9 cellular contexts compared by ENCODE assay signal in genomic region chrX:49291615-49292337, GRCh38. TPM values are rescaled to one million over a fixed set of nuclear protein-coding genes. Genes with fewer than 3 reads are reported as not detected.
DNase-seq lines count a peak whose midpoint lies in the region; ATAC-seq and TF ChIP-seq lines count a peak whose summit lies in the region.
"Had no signal": no experiment of that assay in that cellular context is flagged by ENCODE, and none has a peak within 500 bp of the region (broad histone marks: within the 10 kb centered on the region; RNA-seq: fewer than 3 reads in every experiment).

No MANE protein-coding gene starts in this region.

- CTCF ChIA-PET in activated CD8-positive, alpha-beta T cell treated with anti-CD3 and anti-CD28 coated beads for 36 hours (lab: Charles Lee): interaction anchor here (0.8 to 2.8 kb wide), 10 partner anchors 10 to 438 kb away, joined by 3 to 21 read pairs (median 5); partner anchors contain the start of gene FOXP3

- TF ChIP-seq CTCF in activated CD8-positive, alpha-beta T cell treated with anti-CD3 and anti-CD28 coated beads for 36 hours (IDR thresholded peaks at IDR 0.05): peak; percentile 71
- peak; percentile 62 for TF ChIP-seq CTCF in epithelial cell of esophagus (IDR thresholded peaks at IDR 0.05; ENCODE audit: insufficient read depth, low read depth, low read length, missing control alignments)

- no peaks in the 10 kb centered on the region for H3K27me3 Mint-ChIP-seq in CD4-positive, CD25-positive, alpha-beta regulatory T cell
- no peaks in the 10 kb centered on the region for H3K27me3 Mint-ChIP-seq in activated CD8-positive, alpha-beta T cell treated with anti-CD3 and anti-CD28 coated beads for 36 hours
- no peaks in the 10 kb centered on the region for H3K27me3 Mint-ChIP-seq in naive thymus-derived CD8-positive, alpha-beta T cell

- peaks cover 32% of the 10 kb centered on the region for H3K4me1 ChIP-seq in CD4-positive, CD25-positive, alpha-beta regulatory T cell (ENCODE audit: control insufficient read depth, insufficient read depth, low read length, poor library complexity, severe bottlenecking)

- H3K9me3 Mint-ChIP-seq in CD4-positive, CD25-positive, alpha-beta regulatory T cell: no peaks in the 10 kb centered on the region
- H3K9me3 Mint-ChIP-seq in activated CD8-positive, alpha-beta T cell treated with anti-CD3 and anti-CD28 coated beads for 36 hours: no peaks in the 10 kb centered on the region
- no peaks in the 10 kb centered on the region for H3K9me3 Mint-ChIP-seq in naive thymus-derived CD8-positive, alpha-beta T cell
- H3K9me3 Mint-ChIP-seq: IgD-negative memory B cell had no signal

- peak overlapping the region; percentile 14 for H3K27ac ChIP-seq in CD4-positive, CD25-positive, alpha-beta regulatory T cell (ENCODE audit: insufficient read depth, low read length, poor library complexity, severe bottlenecking)
- H3K27ac ChIP-seq in substantia nigra (ENCODE audit: low read depth, low read length, poor library complexity, severe bottlenecking): no peak overlapping the region

- peak overlapping the region; percentile 79 to 93 (median 92) for H3K27ac Mint-ChIP-seq in CD4-positive, CD25-positive, alpha-beta regulatory T cell
- H3K27ac Mint-ChIP-seq in activated CD8-positive, alpha-beta T cell treated with anti-CD3 and anti-CD28 coated beads for 36 hours: peak overlapping the region; percentile 69
- peak overlapping the region in 9 of 10 donors; percentile 39 to 92 (median 78) for H3K27ac Mint-ChIP-seq in naive thymus-derived CD8-positive, alpha-beta T cell

- intact Hi-C loops in activated CD8-positive, alpha-beta T cell treated with anti-CD3 and anti-CD28 coated beads for 36 hours (cut with micrococcal nuclease): no loop called here

- ATAC-seq in CD4-positive, CD25-positive, alpha-beta regulatory T cell (ENCODE audit: low read depth in 2 of 2): peak; percentile 73 to 77
- ATAC-seq in GM21515 (IDR thresholded peaks at IDR 0.05; ENCODE audit: unreplicated experiment) (peak; percentile 55), GM18517 (IDR thresholded peaks at IDR 0.05; ENCODE audit: unreplicated experiment) (no peak)
- ATAC-seq in activated CD8-positive, alpha-beta T cell treated with anti-CD3 and anti-CD28 coated beads for 36 hours: peak; percentile 95
- peak; percentile 82 to 89 for ATAC-seq in naive thymus-derived CD8-positive, alpha-beta T cell

- H3K4me3 Mint-ChIP-seq in CD4-positive, CD25-positive, alpha-beta regulatory T cell: peak overlapping the region; percentile 54 to 73 (median 65)
- no peak overlapping the region for H3K4me3 Mint-ChIP-seq in activated CD8-positive, alpha-beta T cell treated with anti-CD3 and anti-CD28 coated beads for 36 hours
- peak overlapping the region in 7 of 10 donors; percentile 5 to 76 (median 50) for H3K4me3 Mint-ChIP-seq in naive thymus-derived CD8-positive, alpha-beta T cell
- H3K4me3 Mint-ChIP-seq: IgD-negative memory B cell had no signal

- no peaks in the 10 kb centered on the region for H3K9me3 ChIP-seq in CD4-positive, CD25-positive, alpha-beta regulatory T cell (ENCODE audit: control insufficient read depth in 2 of 2, low read length in 2 of 2)

- H3K36me3 Mint-ChIP-seq in CD4-positive, CD25-positive, alpha-beta regulatory T cell: no peaks in the 10 kb centered on the region
- no peaks in the 10 kb centered on the region for H3K36me3 Mint-ChIP-seq in activated CD8-positive, alpha-beta T cell treated with anti-CD3 and anti-CD28 coated beads for 36 hours (ENCODE audit: low read depth)
- peaks cover 0 to 2% (median 0%) of the 10 kb centered on the region in 3 donors for H3K36me3 Mint-ChIP-seq in naive thymus-derived CD8-positive, alpha-beta T cell
- H3K36me3 Mint-ChIP-seq: IgD-negative memory B cell had no signal

- H3K27me3 ChIP-seq in CD4-positive, CD25-positive, alpha-beta regulatory T cell (ENCODE audit: control insufficient read depth, insufficient read depth, low read length): no peaks in the 10 kb centered on the region

- H3K4me1 Mint-ChIP-seq in CD4-positive, CD25-positive, alpha-beta regulatory T cell: peaks cover 9 to 75% (median 22%) of the 10 kb centered on the region in 4 donors
- H3K4me1 Mint-ChIP-seq in activated CD8-positive, alpha-beta T cell treated with anti-CD3 and anti-CD28 coated beads for 36 hours (ENCODE audit: low read depth): peaks cover 23% of the 10 kb centered on the region
- peaks cover 24 to 50% (median 38%) of the 10 kb centered on the region in 4 donors for H3K4me1 Mint-ChIP-seq in naive thymus-derived CD8-positive, alpha-beta T cell

- peak; percentile 42 to 71 (median 54) for DNase-seq in CD4-positive, CD25-positive, alpha-beta regulatory T cell
- peak; percentile 23 to 73 for DNase-seq in NCI-H524 (lab: John Stamatoyannopoulos, UW)
- peak; percentile 87 for DNase-seq in activated CD8-positive, alpha-beta T cell treated with anti-CD3 and anti-CD28 coated beads for 36 hours
- peak; percentile 56 for DNase-seq in epithelial cell of esophagus (ENCODE audit: low read depth)
- DNase-seq in naive thymus-derived CD8-positive, alpha-beta T cell: peak; percentile 44 to 80 (median 59)
- peak in 26 of 49 donors; percentile 0 to 53 (median 15) for DNase-seq in substantia nigra (lab: John Stamatoyannopoulos, UW)

- no peaks in the 10 kb centered on the region for H3K36me3 ChIP-seq in CD4-positive, CD25-positive, alpha-beta regulatory T cell (ENCODE audit: control insufficient read depth, insufficient read depth, low read length)

- POLR2A ChIA-PET in activated CD8-positive, alpha-beta T cell treated with anti-CD3 and anti-CD28 coated beads for 36 hours (lab: Charles Lee): interaction anchor here (0.9 kb wide), 1 partner anchor 15 kb away, joined by 3 read pairs; no protein-coding TSS in a partner anchor
- POLR2A ChIA-PET in naive thymus-derived CD8-positive, alpha-beta T cell (lab: Charles Lee): interaction anchor here (1.1 to 2.0 kb wide), 2 partner anchors 16 to 18 kb away, joined by 4 to 7 read pairs; no protein-coding TSS in a partner anchor

- H3K4me3 ChIP-seq in CD4-positive, CD25-positive, alpha-beta regulatory T cell (ENCODE audit: low read depth, low read length): no peak overlapping the region
- no peak overlapping the region for H3K4me3 ChIP-seq in epithelial cell of esophagus (ENCODE audit: low read length)

RNA-seq across cellular contexts. Expression of gene GAGE10, which starts 11.7 kb away (rescaled TPM):
- not detected for total RNA-seq in CD4-positive, CD25-positive, alpha-beta regulatory T cell
- not detected for polyA plus RNA-seq in CD4-positive, CD25-positive, alpha-beta regulatory T cell
- not detected for total RNA-seq in activated CD8-positive, alpha-beta T cell treated with anti-CD3 and anti-CD28 coated beads for 36 hours
- total RNA-seq in naive thymus-derived CD8-positive, alpha-beta T cell: 1 to 10 TPM in 1 of 2 experiments, not detected in 1; 1.0 TPM
- not detected for polyA plus RNA-seq in naive thymus-derived CD8-positive, alpha-beta T cell
- polyA plus RNA-seq: IgD-negative memory B cell had no signal

RNA-seq across cellular contexts. Expression of gene PPP1R3F, which starts 22.2 kb away (rescaled TPM):
- total RNA-seq in CD4-positive, CD25-positive, alpha-beta regulatory T cell: 19.4 TPM
- polyA plus RNA-seq in CD4-positive, CD25-positive, alpha-beta regulatory T cell: 10 to 100 TPM; 11.8 to 28.0 (median 15.1) TPM
- 1 to 10 TPM; 4.8 to 5.4 TPM for total RNA-seq in activated CD8-positive, alpha-beta T cell treated with anti-CD3 and anti-CD28 coated beads for 36 hours
- 10 to 100 TPM; 14.8 to 21.8 TPM for total RNA-seq in naive thymus-derived CD8-positive, alpha-beta T cell
- polyA plus RNA-seq in naive thymus-derived CD8-positive, alpha-beta T cell: 1 to 10 TPM; 6.7 to 9.7 (median 8.3) TPM

RNA-seq across cellular contexts. Expression of gene FOXP3, which starts 27.3 kb away (rescaled TPM):
- 198 TPM for total RNA-seq in CD4-positive, CD25-positive, alpha-beta regulatory T cell
- 100 to 1,000 TPM; 154 to 190 (median 172) TPM for polyA plus RNA-seq in CD4-positive, CD25-positive, alpha-beta regulatory T cell
- total RNA-seq in activated CD8-positive, alpha-beta T cell treated with anti-CD3 and anti-CD28 coated beads for 36 hours: 10 to 100 TPM; 22.3 to 23.5 TPM
- total RNA-seq in naive thymus-derived CD8-positive, alpha-beta T cell: under 1 TPM; 0.18 to 0.41 TPM
- polyA plus RNA-seq in naive thymus-derived CD8-positive, alpha-beta T cell: under 1 TPM in 2 of 3 donors, not detected in 1; 0.17 to 0.33 TPM

RNA-seq across cellular contexts. Expression of gene GAGE12J, which starts 30.1 kb away (rescaled TPM):
- total RNA-seq in CD4-positive, CD25-positive, alpha-beta regulatory T cell: not detected
- polyA plus RNA-seq in CD4-positive, CD25-positive, alpha-beta regulatory T cell: not detected
- total RNA-seq in activated CD8-positive, alpha-beta T cell treated with anti-CD3 and anti-CD28 coated beads for 36 hours: not detected
- total RNA-seq in naive thymus-derived CD8-positive, alpha-beta T cell: not detected
- polyA plus RNA-seq in naive thymus-derived CD8-positive, alpha-beta T cell: not detected
- polyA plus RNA-seq: IgD-negative memory B cell had no signal

RNA-seq across cellular contexts. Expression of gene GAGE13, which starts 39.6 kb away (rescaled TPM):
- not detected for total RNA-seq in CD4-positive, CD25-positive, alpha-beta regulatory T cell
- not detected for polyA plus RNA-seq in CD4-positive, CD25-positive, alpha-beta regulatory T cell
- not detected for total RNA-seq in activated CD8-positive, alpha-beta T cell treated with anti-CD3 and anti-CD28 coated beads for 36 hours
- total RNA-seq in naive thymus-derived CD8-positive, alpha-beta T cell: not detected
- not detected for polyA plus RNA-seq in naive thymus-derived CD8-positive, alpha-beta T cell
- polyA plus RNA-seq: IgD-negative memory B cell had no signal

Comparison
In these comparisons a context has a peak if more than half of its experiments do, and no peak if none do; other contexts are left out.
1. DNase-seq: peak in every context shown above with its lines; median percentile 87 in activated CD8-positive, alpha-beta T cell treated with anti-CD3 and anti-CD28 coated beads for 36 hours; 59 in naive thymus-derived CD8-positive, alpha-beta T cell; 56 in epithelial cell of esophagus; 54 in CD4-positive, CD25-positive, alpha-beta regulatory T cell; 48 in NCI-H524; 15 in substantia nigra.
2. RNA of gene FOXP3, which starts 27.3 kb away (total RNA-seq): 198 TPM in CD4-positive, CD25-positive, alpha-beta regulatory T cell (single experiment) and 22.3 to 23.5 TPM in activated CD8-positive, alpha-beta T cell treated with anti-CD3 and anti-CD28 coated beads for 36 hours; 0.18 to 0.41 TPM in naive thymus-derived CD8-positive, alpha-beta T cell; every median in the first group is over 10 times any median in the second.
3. Peak in every context shown above with its lines, with median percentiles within 50 percentile points of each other: H3K27ac Mint-ChIP-seq.